Comparison of ENCODE assay signal across 8 cellular contexts in the genomic region with DNA sequence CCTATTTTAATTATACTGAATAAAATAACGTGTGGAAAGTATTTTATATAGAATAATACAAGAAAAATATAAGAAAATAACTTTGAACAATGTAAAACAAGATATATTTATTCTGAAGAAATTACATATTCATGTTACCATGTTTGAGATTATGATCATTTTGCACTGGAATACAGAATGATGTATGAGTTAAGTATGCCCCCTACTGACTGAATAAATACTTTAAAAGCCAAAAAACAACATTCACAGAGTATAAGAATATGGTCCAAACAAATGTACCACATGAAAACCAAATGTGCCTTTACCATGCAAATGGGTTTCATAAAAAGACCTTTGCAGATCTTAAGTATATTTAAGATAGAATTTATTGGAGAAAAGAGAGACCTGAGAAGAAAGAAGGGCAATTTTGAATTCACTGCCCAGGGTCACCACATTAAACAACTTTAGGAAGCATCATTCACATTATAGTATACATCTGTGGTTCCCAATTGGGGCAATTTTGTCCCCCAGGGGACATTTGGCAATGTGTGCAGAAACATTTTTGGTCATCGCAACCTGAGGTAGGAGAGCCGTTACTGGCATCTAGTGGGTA.
DNase-seq lines count a peak whose midpoint lies in the region; ATAC-seq, FAIRE-seq and TF ChIP-seq lines count a peak whose summit lies in the region.

No MANE protein-coding gene starts in this region.

- no peak overlapping the region for H3K4me3 ChIP-seq in fibroblast of pulmonary artery (replicated peaks; ENCODE audit: low read depth, low read length)

- FAIRE-seq in GM12892 (lab: Jason Lieb, UNC): peak; percentile 54

- peak; percentile 43 for TF ChIP-seq CTCF in fibroblast of pulmonary artery (IDR thresholded peaks at IDR 0.05; ENCODE audit: low read length, missing control alignments)

- H3K9me3 Mint-ChIP-seq in stimulated activated memory B cell treated with anti-CD40 and anti-IgM and Interleukin-4, amounts not matched to agents 10 μg/mL and 1 μg/mL and 100 μg/mL, for 72 hours: no peaks in the 10 kb centered on the region

- no peak for ATAC-seq in HG02588 (IDR thresholded peaks at IDR 0.05; ENCODE audit: unreplicated experiment)
- ATAC-seq in stimulated activated memory B cell treated with anti-CD40 and anti-IgM and Interleukin-4, amounts not matched to agents 10 μg/mL and 1 μg/mL and 100 μg/mL, for 72 hours: no peak

- no peaks in the 10 kb centered on the region for H3K4me1 Mint-ChIP-seq in stimulated activated memory B cell treated with anti-CD40 and anti-IgM and Interleukin-4, amounts not matched to agents 10 μg/mL and 1 μg/mL and 100 μg/mL, for 72 hours

- DNase-seq in AG08395 (ENCODE audit: low spot score): peak; percentile 9
- DNase-seq in GM12892 (ENCODE audit: insufficient read length): no peak
- peak; percentile 64 for DNase-seq in OCI-M1 (lab: John Stamatoyannopoulos, UW)
- peak; percentile 43 for DNase-seq in fibroblast of pulmonary artery (ENCODE audit: low read depth)
- no peak for DNase-seq in NCI-H1048 (lab: John Stamatoyannopoulos, UW)
- DNase-seq in activated gamma-delta T cell (lab: John Stamatoyannopoulos, UW): no peak

- no peak for TF ChIP-seq POLR2A in GM12892 (IDR thresholded peaks at IDR 0.05; ENCODE audit: low read depth, low read length)

- no peaks in the 10 kb centered on the region for H3K27me3 Mint-ChIP-seq in stimulated activated memory B cell treated with anti-CD40 and anti-IgM and Interleukin-4, amounts not matched to agents 10 μg/mL and 1 μg/mL and 100 μg/mL, for 72 hours

- H3K36me3 Mint-ChIP-seq in stimulated activated memory B cell treated with anti-CD40 and anti-IgM and Interleukin-4, amounts not matched to agents 10 μg/mL and 1 μg/mL and 100 μg/mL, for 72 hours: peaks cover 30% of the 10 kb centered on the region

- H3K4me3 Mint-ChIP-seq in stimulated activated memory B cell treated with anti-CD40 and anti-IgM and Interleukin-4, amounts not matched to agents 10 μg/mL and 1 μg/mL and 100 μg/mL, for 72 hours: no peak overlapping the region

- H3K27ac Mint-ChIP-seq in stimulated activated memory B cell treated with anti-CD40 and anti-IgM and Interleukin-4, amounts not matched to agents 10 μg/mL and 1 μg/mL and 100 μg/mL, for 72 hours: no peak overlapping the region

Comparison
In these comparisons a context has a peak if more than half of its experiments do, and no peak if none do; other contexts are left out.
1. DNase-seq: peak in AG08395 (single experiment), OCI-M1 (single experiment) and fibroblast of pulmonary artery (single experiment); none in GM12892 (single experiment), NCI-H1048 (single experiment) and activated gamma-delta T cell (single experiment).